ENCODE assay signal across 8 cellular contexts in genomic region chr3:155753038-155753647, GRCh38. TPM values are rescaled to one million over a fixed set of nuclear protein-coding genes. Genes with fewer than 3 reads are reported as not detected.
DNase-seq lines count a peak whose midpoint lies in the region; ATAC-seq and TF ChIP-seq lines count a peak whose summit lies in the region.

No MANE protein-coding gene starts in this region.

- H3K36me3 ChIP-seq in osteoblast (ENCODE audit: insufficient read depth, low read length) (no peaks in the 10 kb centered on the region), ovary (no peaks in the 10 kb centered on the region)

- no peaks in the 10 kb centered on the region for H3K79me2 ChIP-seq in osteoblast (ENCODE audit: insufficient read depth, low read length)

- H3K4me3 ChIP-seq in GM12865 (ENCODE audit: low read depth, low read length) (no peak overlapping the region), osteoblast (ENCODE audit: insufficient read depth, low read length) (no peak overlapping the region), ovary (no peak overlapping the region)

- no peak for ATAC-seq in GM21390 (IDR thresholded peaks at IDR 0.05; ENCODE audit: unreplicated experiment)

- WGBS in ovary, 3 donors: 78 to 81% (median 79%) methylated on average over 11 of the region's 11 CpGs

- no peak overlapping the region for H3K27ac ChIP-seq in osteoblast (ENCODE audit: low read depth, low read length)
- H3K27ac ChIP-seq in ovary: no peak overlapping the region

- peak; percentile 33 for TF ChIP-seq CTCF in GM12865 (IDR thresholded peaks at IDR 0.05; ENCODE audit: insufficient read depth, low read depth, low read length, missing control alignments)
- peak; percentile 59 for TF ChIP-seq CTCF in osteoblast (IDR thresholded peaks at IDR 0.05; ENCODE audit: extremely low read depth, low read depth, low read length)
- no peak for TF ChIP-seq CTCF in ovary (IDR thresholded peaks at IDR 0.05)

- H3K9me3 ChIP-seq in osteoblast (ENCODE audit: low read depth, low read length) (no peaks in the 10 kb centered on the region), ovary (no peaks in the 10 kb centered on the region)

- TF ChIP-seq EP300 in ovary (IDR thresholded peaks at IDR 0.05): no peak

- H2AFZ ChIP-seq in osteoblast (ENCODE audit: low read length): no peak overlapping the region

- intact Hi-C loops in ovary (cut with DNase I): no loop called here

- DNase-seq in ACHN (peak; percentile 39), GM12865 (ENCODE audit: low read depth) (peak; percentile 36), NCI-H1417 (lab: John Stamatoyannopoulos, UW) (peak in 2 of 3 experiments; percentile 20 to 59), astrocyte of the hippocampus (ENCODE audit: low read depth, low spot score) (peak; percentile 41), osteoblast (ENCODE audit: insufficient read length, low spot score, missing footprints) (peak; percentile 78), ovary (no peak), NCI-H226 (no peak)

- no peak for TF ChIP-seq POLR2A in ovary (IDR thresholded peaks at IDR 0.05)

- H4K20me1 ChIP-seq in osteoblast (ENCODE audit: insufficient read depth, low read length): no peaks in the 10 kb centered on the region

- H3K27me3 ChIP-seq in osteoblast (ENCODE audit: insufficient read depth, low read length): no peaks in the 10 kb centered on the region
- H3K27me3 ChIP-seq in ovary: no peaks in the 10 kb centered on the region

- in situ Hi-C loops in ACHN (cut with HindIII; ENCODE audit: low pct_ligation_motif_present, low pct_unique_long_range_greater_than_20kb, low sequenced_read_pairs): no loop called here

- no peak overlapping the region for H3K4me2 ChIP-seq in osteoblast (ENCODE audit: insufficient read depth, low read length)

- no peaks in the 10 kb centered on the region for H3K4me1 ChIP-seq in osteoblast (ENCODE audit: insufficient read depth, low read length)
- H3K4me1 ChIP-seq in ovary (ENCODE audit: insufficient read depth): no peaks in the 10 kb centered on the region

RNA-seq across cellular contexts. Expression of gene PLCH1, which starts 8.3 kb away (rescaled TPM):
- under 0.01 and 0.36 TPM in 2 replicates for total RNA-seq in osteoblast
- 1 to 10 TPM in 3 of 7 donors, under 1 TPM in 4; 0.23 to 6.3 (median 0.83) TPM for total RNA-seq in ovary
- polyA plus RNA-seq in ovary: under 1 TPM; 0.04 to 0.12 TPM

RNA-seq across cellular contexts. Expression of gene C3orf33, which starts 52.9 kb away (rescaled TPM):
- total RNA-seq in osteoblast: 2.5 and 4.7 TPM in 2 replicates
- total RNA-seq in ovary: 1 to 10 TPM; 4.5 to 7.6 (median 6.3) TPM
- 1 to 10 TPM; 4.5 to 6.4 TPM for polyA plus RNA-seq in ovary

Comparison
In these comparisons a context has a peak if more than half of its experiments do, and no peak if none do; other contexts are left out.
1. DNase-seq: peak in ACHN (single experiment), GM12865 (single experiment), NCI-H1417 (2 of 3), astrocyte of the hippocampus (single experiment) and osteoblast (single experiment); none in ovary (0 of 5) and NCI-H226 (single experiment).
2. CTCF ChIP-seq: peak in GM12865 (single experiment) and osteoblast (single experiment); none in ovary (0 of 3).